Comparison of ENCODE assay signal across 8 cellular contexts in genomic region chr3:169764164-169764452, GRCh38. TPM values are rescaled to one million over a fixed set of nuclear protein-coding genes. Genes with fewer than 3 reads are reported as not detected.
DNase-seq lines count a peak whose midpoint lies in the region; ATAC-seq and TF ChIP-seq lines count a peak whose summit lies in the region.

No MANE protein-coding gene starts in this region.

- H3K27ac Mint-ChIP-seq in activated CD8-positive, alpha-beta T cell treated with anti-CD3 and anti-CD28 coated beads for 36 hours, result peak overlapping the region; percentile 99

- H3K4me3 Mint-ChIP-seq in activated CD8-positive, alpha-beta T cell treated with anti-CD3 and anti-CD28 coated beads for 36 hours, result peak overlapping the region; percentile 96

- intact Hi-C loops in activated CD8-positive, alpha-beta T cell treated with anti-CD3 and anti-CD28 coated beads for 36 hours (cut with micrococcal nuclease), result loop anchor here (5.0 kb wide), 1 partner anchor 203 kb away; the partner anchor contains the start of gene SEC62
- intact Hi-C loops in cardiac septum (cut with DNase I), result loop anchor here (10.0 kb wide), 1 partner anchor 591 kb away; the partner anchor contains the start of gene SKIL

- H3K9me3 Mint-ChIP-seq in activated CD8-positive, alpha-beta T cell treated with anti-CD3 and anti-CD28 coated beads for 36 hours, result peaks cover 3% of the 10 kb centered on the region

- peak; percentile 22 for ATAC-seq in GM21737 (IDR thresholded peaks at IDR 0.05; ENCODE audit: unreplicated experiment)
- peak; percentile 22 for ATAC-seq in activated CD8-positive, alpha-beta T cell treated with anti-CD3 and anti-CD28 coated beads for 36 hours

- H3K4me3 ChIP-seq in GM12865 (ENCODE audit: low read depth, low read length) (peak overlapping the region; percentile 74), retinal pigment epithelial cell (ENCODE audit: low read length) (peak overlapping the region; percentile 83)

- no peak for TF ChIP-seq CTCF in GM12865 (IDR thresholded peaks at IDR 0.05; ENCODE audit: insufficient read depth, low read depth, low read length, missing control alignments)
- no peak for TF ChIP-seq CTCF in activated CD8-positive, alpha-beta T cell treated with anti-CD3 and anti-CD28 coated beads for 36 hours (IDR thresholded peaks at IDR 0.05)
- TF ChIP-seq CTCF in retinal pigment epithelial cell (conservative IDR thresholded peaks at IDR 0.05; ENCODE audit: low read depth, low read length), result no peak

- DNase-seq in GM12865 (ENCODE audit: low read depth) (peak; percentile 81), Kasumi-1 (lab: John Stamatoyannopoulos, UW) (peak; percentile 45 to 61), cardiac septum (ENCODE audit: low spot score) (peak; percentile 87), retinal pigment epithelial cell (ENCODE audit: low read depth) (no peak), cerebellar cortex (ENCODE audit: low spot score) (no peak)
- DNase-seq in activated CD8-positive, alpha-beta T cell treated with anti-CD3 and anti-CD28 coated beads for 36 hours, result no peak
- DNase-seq in activated CD8-positive, alpha-beta memory T cell treated with anti-CD3 and anti-CD28 coated beads, Interleukin-2, amount 50 U/mL, for 48 hours, result no peak

- H3K36me3 Mint-ChIP-seq in activated CD8-positive, alpha-beta T cell treated with anti-CD3 and anti-CD28 coated beads for 36 hours (ENCODE audit: low read depth), result peaks cover 9% of the 10 kb centered on the region

- POLR2A ChIA-PET in activated CD8-positive, alpha-beta T cell treated with anti-CD3 and anti-CD28 coated beads for 36 hours (lab: Charles Lee), result interaction anchor here (0.8 to 3.1 kb wide), 12 partner anchors 9 to 593 kb away, joined by 3 to 34 read pairs (median 4); partner anchors contain the start of genes MYNN and SEC62

- H3K4me1 Mint-ChIP-seq in activated CD8-positive, alpha-beta T cell treated with anti-CD3 and anti-CD28 coated beads for 36 hours (ENCODE audit: low read depth), result peaks cover 30% of the 10 kb centered on the region

- CTCF ChIA-PET in activated CD8-positive, alpha-beta T cell treated with anti-CD3 and anti-CD28 coated beads for 36 hours (lab: Charles Lee), result interaction anchor here (1.2 to 2.5 kb wide), 5 partner anchors 8 to 270 kb away, joined by 3 to 20 read pairs (median 4); partner anchors contain the start of gene MYNN

- no peaks in the 10 kb centered on the region for H3K27me3 Mint-ChIP-seq in activated CD8-positive, alpha-beta T cell treated with anti-CD3 and anti-CD28 coated beads for 36 hours

RNA-seq across cellular contexts. Expression of gene TERC, which starts 0.8 kb away (rescaled TPM):
- total RNA-seq in activated CD8-positive, alpha-beta T cell treated with anti-CD3 and anti-CD28 coated beads for 36 hours, result 10 to 100 TPM; 21.7 to 29.0 TPM
- 0.86 TPM for total RNA-seq in cardiac septum

RNA-seq across cellular contexts. Expression of gene ACTRT3, which starts 5.3 kb away (rescaled TPM):
- under 1 TPM; 0.14 to 0.54 TPM for total RNA-seq in activated CD8-positive, alpha-beta T cell treated with anti-CD3 and anti-CD28 coated beads for 36 hours
- 0.57 TPM for total RNA-seq in cardiac septum

RNA-seq across cellular contexts. Expression of gene MYNN, which starts 9.1 kb away (rescaled TPM):
- 10 to 100 TPM; 13.8 to 14.1 TPM for total RNA-seq in activated CD8-positive, alpha-beta T cell treated with anti-CD3 and anti-CD28 coated beads for 36 hours
- 11.6 TPM for total RNA-seq in cardiac septum

RNA-seq across cellular contexts. Expression of gene LRRIQ4, which starts 48.6 kb away (rescaled TPM):
- under 1 TPM in 1 of 2 experiments, not detected in 1; 0.18 TPM for total RNA-seq in activated CD8-positive, alpha-beta T cell treated with anti-CD3 and anti-CD28 coated beads for 36 hours
- not detected for total RNA-seq in cardiac septum

RNA-seq across cellular contexts. Expression of gene LRRC34, which starts 48.6 kb away (rescaled TPM):
- 1 to 10 TPM; 6.6 to 6.8 TPM for total RNA-seq in activated CD8-positive, alpha-beta T cell treated with anti-CD3 and anti-CD28 coated beads for 36 hours
- total RNA-seq in cardiac septum, result 2.3 TPM

Comparison
In these comparisons a context has a peak if more than half of its experiments do, and no peak if none do; other contexts are left out.
1. DNase-seq: peak in GM12865 (single experiment), Kasumi-1 (2 of 2) and cardiac septum (single experiment); none in activated CD8-positive, alpha-beta T cell treated with anti-CD3 and anti-CD28 coated beads for 36 hours (single experiment), retinal pigment epithelial cell (single experiment), cerebellar cortex (single experiment) and activated CD8-positive, alpha-beta memory T cell treated with anti-CD3 and anti-CD28 coated beads, Interleukin-2, amount 50 U/mL, for 48 hours (single experiment).
2. RNA of gene TERC, which starts 0.8 kb away (total RNA-seq): 21.7 to 29.0 TPM in activated CD8-positive, alpha-beta T cell treated with anti-CD3 and anti-CD28 coated beads for 36 hours; 0.86 TPM in cardiac septum (single experiment); every median in the first group is over 10 times any median in the second.